9 cellular contexts compared by ENCODE assay signal in the genomic region with DNA sequence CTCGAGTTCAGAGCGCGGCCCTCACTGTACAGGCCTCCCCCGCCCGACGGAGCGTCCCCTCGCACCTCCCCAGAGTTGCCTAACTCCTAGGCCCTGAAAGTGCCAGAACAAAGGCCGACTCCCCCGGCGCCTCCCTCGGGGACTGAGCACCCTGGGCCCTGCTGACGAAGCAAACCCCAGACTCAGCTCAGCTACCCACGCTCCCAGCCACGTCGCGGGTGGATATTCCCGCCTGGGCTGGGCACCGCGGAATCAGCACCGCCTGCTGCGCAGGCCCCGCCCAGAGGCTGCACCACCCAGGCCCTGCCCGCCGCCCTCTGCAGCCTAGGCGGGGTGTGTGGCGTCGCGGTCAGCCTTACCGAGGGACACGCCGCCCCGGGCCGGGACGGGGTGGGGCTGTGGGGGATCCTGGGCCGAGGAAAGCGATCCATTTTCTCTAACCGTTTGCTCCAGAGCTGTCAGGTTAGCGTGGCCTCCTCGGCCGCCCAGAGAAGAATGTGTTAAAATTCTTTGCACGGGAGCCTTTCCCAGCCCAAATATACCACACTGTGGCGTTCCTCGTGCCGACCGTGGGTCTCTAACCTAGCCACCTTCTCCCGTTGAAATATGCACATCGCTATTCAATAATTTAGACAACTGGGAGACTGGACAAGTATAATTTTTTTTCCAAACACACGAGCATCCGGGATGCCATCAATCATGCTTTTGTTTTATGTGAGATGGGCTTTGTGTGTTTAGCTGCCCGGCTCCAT. TPM values are rescaled to one million over a fixed set of nuclear protein-coding genes. Genes with fewer than 3 reads are reported as not detected.
DNase-seq lines count a peak whose midpoint lies in the region; ATAC-seq, FAIRE-seq and TF ChIP-seq lines count a peak whose summit lies in the region.
"Had no signal": no experiment of that assay in that cellular context is flagged by ENCODE, and none has a peak within 500 bp of the region (broad histone marks: within the 10 kb centered on the region; RNA-seq: fewer than 3 reads in every experiment).

No MANE protein-coding gene starts in this region.

- H3K9me3 ChIP-seq in ES-I3 (ENCODE audit: control insufficient read depth, insufficient read depth, low read length) (no peaks in the 10 kb centered on the region), endothelial cell of umbilical vein (replicated peaks; ENCODE audit: control insufficient read depth, insufficient read depth, low read length) (no peaks in the 10 kb centered on the region), neuronal stem cell (replicated peaks in 1 of 2; ENCODE audit: control insufficient read depth in 2 of 2, insufficient read depth in 1 of 2, low read depth in 1 of 2, low read length in 2 of 2) (peaks cover 0 to 3% of the 10 kb centered on the region in 2 donors)

- H2BK5ac ChIP-seq in neuronal stem cell (ENCODE audit: low read length) = no peak overlapping the region

- H3K36me3 ChIP-seq in ES-I3 (ENCODE audit: insufficient read depth, low read length) = no peaks in the 10 kb centered on the region
- H3K36me3 ChIP-seq in endothelial cell of umbilical vein (ENCODE audit: control insufficient read depth in 2 of 2, extremely low read depth in 1 of 2, insufficient read depth in 2 of 2, low read length in 2 of 2) = no peaks in the 10 kb centered on the region
- no peaks in the 10 kb centered on the region for H3K36me3 ChIP-seq in neuronal stem cell (replicated peaks in 1 of 2; ENCODE audit: control insufficient read depth in 2 of 2, insufficient read depth in 2 of 2, low read length in 2 of 2)

- H3K4me1 ChIP-seq in ES-I3 (ENCODE audit: insufficient read depth, low read length) = peaks cover 19% of the 10 kb centered on the region
- H3K4me1 ChIP-seq in endothelial cell of umbilical vein (ENCODE audit: control insufficient read depth, extremely low read depth, insufficient read depth, low read length) = no peaks in the 10 kb centered on the region
- H3K4me1 ChIP-seq in neuronal stem cell (ENCODE audit: control insufficient read depth in 2 of 2, insufficient read depth in 1 of 2, low read depth in 1 of 2, low read length in 2 of 2) = peaks cover 0 to 8% of the 10 kb centered on the region in 2 donors

- intact Hi-C loops in endothelial cell of umbilical vein (cut with micrococcal nuclease) = no loop called here

- peak overlapping the region; percentile 43 for H4K8ac ChIP-seq in neuronal stem cell (ENCODE audit: low read depth, low read length)

- TF ChIP-seq POLR2A in NB4 (IDR thresholded peaks at IDR 0.05; ENCODE audit: extremely low read depth, insufficient read length) = no peak
- no peak for TF ChIP-seq POLR2A in endothelial cell of umbilical vein (IDR thresholded peaks at IDR 0.05; ENCODE audit: low read depth, low read length)

- H2AFZ ChIP-seq in endothelial cell of umbilical vein (ENCODE audit: low read depth, low read length) (no peak overlapping the region), neuronal stem cell (ENCODE audit: low read length) (no peak overlapping the region)

- no peak overlapping the region for H3K14ac ChIP-seq in neuronal stem cell (ENCODE audit: low read length)

- DNase-seq in NB4 (ENCODE audit: low read depth) = peak; percentile 65
- DNase-seq in endothelial cell of umbilical vein (ENCODE audit: low read depth, low spot score) = no peak
- no peak for DNase-seq in neuronal stem cell (ENCODE audit: low spot score)
- no peak for DNase-seq in NCI-H187 (lab: John Stamatoyannopoulos, UW)
- DNase-seq in SIG-M5 treated with dmso at 0.1 percent for 504 hours (lab: John Stamatoyannopoulos, UW; ENCODE audit: unreplicated experiment) = no peak
- DNase-seq in activated gamma-delta T cell treated with Interleukin-2 at 50 U/mL for 16 hours = no peak
- DNase-seq: activated T-cell treated with anti-CD3 and anti-CD28 coated beads, Interleukin-2, amount 50 U/mL, for 4 hours had no signal

- H2BK12ac ChIP-seq in neuronal stem cell (ENCODE audit: low read length) = no peak overlapping the region

- no peak for ATAC-seq in GM21515 (IDR thresholded peaks at IDR 0.05; ENCODE audit: unreplicated experiment)
- ATAC-seq: activated T-cell treated with anti-CD3 and anti-CD28 coated beads, Interleukin-2, amount 50 U/mL, for 4 hours had no signal

- H3K4ac ChIP-seq in neuronal stem cell (ENCODE audit: low read length) = no peak overlapping the region

- H3K9ac ChIP-seq in ES-I3 (ENCODE audit: low read depth, low read length) = peak overlapping the region; percentile 16; the same call in 1 of the 2 replicates
- no peak overlapping the region for H3K9ac ChIP-seq in endothelial cell of umbilical vein (replicated peaks; ENCODE audit: extremely low read depth, insufficient read depth, low read length)
- H3K9ac ChIP-seq in neuronal stem cell (ENCODE audit: low read depth, low read length, poor library complexity) = no peak overlapping the region

- H2BK120ac ChIP-seq in neuronal stem cell (ENCODE audit: low read depth, low read length) = no peak overlapping the region

- no peak for FAIRE-seq in endothelial cell of umbilical vein (lab: Jason Lieb, UNC)

- H4K91ac ChIP-seq in neuronal stem cell (ENCODE audit: low read depth, low read length, poor library complexity) = no peak overlapping the region

- WGBS in neuronal stem cell (ENCODE audit: extremely low coverage in 2 of 2, insufficient read length in 2 of 2, insufficient replicate concordance in 1 of 2), 2 donors = no CpG with 5 or more reads among the region's 51 CpGs

- H3K18ac ChIP-seq in neuronal stem cell (ENCODE audit: low read length) = peak overlapping the region; percentile 72

- POLR2A ChIA-PET in endothelial cell of umbilical vein (lab: Charles Lee) = no interaction called here

- no TSS peak for BruUV-seq in endothelial cell of umbilical vein (replicated peaks; lab: Mats Ljungman, UMichigan)

- H3K23ac ChIP-seq in neuronal stem cell (ENCODE audit: low read depth, low read length, poor library complexity) = no peak overlapping the region

- no peaks in the 10 kb centered on the region for H3K79me2 ChIP-seq in endothelial cell of umbilical vein (ENCODE audit: control insufficient read depth, insufficient read depth, low read length)

- dilution Hi-C loops in endothelial cell of umbilical vein (cut with MboI; ENCODE audit: extremely low pct_ligation_motif_present, low sequenced_read_pairs) = no loop called here

- no peaks in the 10 kb centered on the region for H3K9me1 ChIP-seq in endothelial cell of umbilical vein (replicated peaks; ENCODE audit: control insufficient read depth, extremely low read depth, insufficient read depth, low read length)

- peak overlapping the region; percentile 32 for H2AK5ac ChIP-seq in neuronal stem cell (ENCODE audit: low read depth, low read length)

- no peaks in the 10 kb centered on the region for H4K20me1 ChIP-seq in endothelial cell of umbilical vein (replicated peaks; ENCODE audit: control insufficient read depth, extremely low read depth, insufficient read depth, low read length)

- no peak overlapping the region for H3K27ac ChIP-seq in endothelial cell of umbilical vein (ENCODE audit: insufficient read depth, low read depth, low read length)
- H3K27ac ChIP-seq in neuronal stem cell (replicated peaks; ENCODE audit: low read length) = no peak overlapping the region

- no peak overlapping the region for H2BK15ac ChIP-seq in neuronal stem cell (ENCODE audit: low read length)

- H3K27me3 ChIP-seq in endothelial cell of umbilical vein (ENCODE audit: control insufficient read depth in 2 of 2, insufficient read depth in 2 of 2, low read length in 2 of 2) = peaks cover 72 to 80% of the 10 kb centered on the region in 2 experiments
- H3K27me3 ChIP-seq in neuronal stem cell (ENCODE audit: control insufficient read depth in 3 of 3, insufficient read depth in 3 of 3, low read depth in 1 of 3, low read length in 3 of 3) = peaks cover 28 to 83% (median 79%) of the 10 kb centered on the region in 3 experiments

- CTCF ChIA-PET in endothelial cell of umbilical vein (lab: Charles Lee) = interaction anchor here (1.3 kb wide), 1 partner anchor 26 kb away, joined by 3 read pairs; no protein-coding TSS in a partner anchor

- TF ChIP-seq CTCF in NB4 (IDR thresholded peaks at IDR 0.05; ENCODE audit: low read depth, low read length) (no peak), endothelial cell of umbilical vein (IDR thresholded peaks at IDR 0.05; ENCODE audit: extremely low read depth in 1 of 2, insufficient read depth in 1 of 2, low read depth in 1 of 2, low read length in 2 of 2) (no peak)

- H3K79me1 ChIP-seq in neuronal stem cell (ENCODE audit: low read depth, low read length) = no peaks in the 10 kb centered on the region

- H3K4me3 ChIP-seq in NB4 (ENCODE audit: low read depth, low read length) (no peak overlapping the region), endothelial cell of umbilical vein (replicated peaks in 1 of 3; ENCODE audit: insufficient read depth in 1 of 3, low read depth in 1 of 3, low read length in 3 of 3) (no peak overlapping the region), neuronal stem cell (ENCODE audit: low read length in 2 of 2) (peak overlapping the region in 1 of 2 donors; percentile 60)

- no peak overlapping the region for H3K4me2 ChIP-seq in endothelial cell of umbilical vein (ENCODE audit: insufficient read depth, low read length)
- H3K4me2 ChIP-seq in neuronal stem cell (ENCODE audit: insufficient read depth, low read length, poor library complexity, severe bottlenecking) = peak overlapping the region; percentile 51

TF ChIP-seq in endothelial cell of umbilical vein, 7 proteins besides CTCF, POLR2A, EP300 and RAD21:
- TF ChIP-seq FOS (IDR thresholded peaks at IDR 0.05; ENCODE audit: borderline replicate concordance, insufficient read depth, low read length) (no peak), EZH2 (IDR thresholded peaks at IDR 0.05; ENCODE audit: borderline replicate concordance, low read depth, low read length, severe bottlenecking) (peak; percentile 62), JUN (IDR thresholded peaks at IDR 0.05; ENCODE audit: borderline replicate concordance, insufficient read depth, insufficient read length, low read depth) (no peak)
TF ChIP-seq in endothelial cell of umbilical vein: peak in this region for 1.

RNA-seq across cellular contexts. Expression of gene TFAP2A, which starts 31.4 kb away (rescaled TPM):
- total RNA-seq in endothelial cell of umbilical vein = not detected in 2 replicates
- polyA plus RNA-seq in endothelial cell of umbilical vein = 0.06 and 0.11 TPM in 2 replicates
- polyA plus RNA-seq in endothelial cell of umbilical vein (2011; cell fraction: cytosol; rRNA removed) = 0.10 and 0.23 TPM in 2 replicates
- polyA plus RNA-seq in endothelial cell of umbilical vein (2011; cell fraction: nucleus; rRNA removed) = 0.43 and 0.57 TPM in 2 replicates
- 0.31 TPM in 1 of 2 replicates, not detected in the other for polyA plus RNA-seq in endothelial cell of umbilical vein (2012)
- polyA minus RNA-seq in endothelial cell of umbilical vein = not detected in 2 replicates
- 57.2 TPM for polyA minus RNA-seq in endothelial cell of umbilical vein (2011; cell fraction: cytosol; rRNA and poly(A)+ RNA removed)
- 0.82 and 0.87 TPM in 2 replicates for polyA minus RNA-seq in endothelial cell of umbilical vein (2011; cell fraction: nucleus; rRNA and poly(A)+ RNA removed)
- polyA plus RNA-seq in neuronal stem cell (2013, experiment 1 of 2) = 0.53 TPM
- 0.54 TPM for polyA plus RNA-seq in neuronal stem cell (2013, experiment 2 of 2)
